Comparison of ENCODE assay signal across 1 cellular context in genomic region chr22:35450824-35451541, GRCh38.
TF ChIP-seq lines count a peak whose summit lies in the region.

No MANE protein-coding gene starts in this region.

TF ChIP-seq in WTC11, 78 proteins besides CTCF, POLR2A, EP300 and RAD21 (continued from another document):
- TF ChIP-seq, protein P1, sequence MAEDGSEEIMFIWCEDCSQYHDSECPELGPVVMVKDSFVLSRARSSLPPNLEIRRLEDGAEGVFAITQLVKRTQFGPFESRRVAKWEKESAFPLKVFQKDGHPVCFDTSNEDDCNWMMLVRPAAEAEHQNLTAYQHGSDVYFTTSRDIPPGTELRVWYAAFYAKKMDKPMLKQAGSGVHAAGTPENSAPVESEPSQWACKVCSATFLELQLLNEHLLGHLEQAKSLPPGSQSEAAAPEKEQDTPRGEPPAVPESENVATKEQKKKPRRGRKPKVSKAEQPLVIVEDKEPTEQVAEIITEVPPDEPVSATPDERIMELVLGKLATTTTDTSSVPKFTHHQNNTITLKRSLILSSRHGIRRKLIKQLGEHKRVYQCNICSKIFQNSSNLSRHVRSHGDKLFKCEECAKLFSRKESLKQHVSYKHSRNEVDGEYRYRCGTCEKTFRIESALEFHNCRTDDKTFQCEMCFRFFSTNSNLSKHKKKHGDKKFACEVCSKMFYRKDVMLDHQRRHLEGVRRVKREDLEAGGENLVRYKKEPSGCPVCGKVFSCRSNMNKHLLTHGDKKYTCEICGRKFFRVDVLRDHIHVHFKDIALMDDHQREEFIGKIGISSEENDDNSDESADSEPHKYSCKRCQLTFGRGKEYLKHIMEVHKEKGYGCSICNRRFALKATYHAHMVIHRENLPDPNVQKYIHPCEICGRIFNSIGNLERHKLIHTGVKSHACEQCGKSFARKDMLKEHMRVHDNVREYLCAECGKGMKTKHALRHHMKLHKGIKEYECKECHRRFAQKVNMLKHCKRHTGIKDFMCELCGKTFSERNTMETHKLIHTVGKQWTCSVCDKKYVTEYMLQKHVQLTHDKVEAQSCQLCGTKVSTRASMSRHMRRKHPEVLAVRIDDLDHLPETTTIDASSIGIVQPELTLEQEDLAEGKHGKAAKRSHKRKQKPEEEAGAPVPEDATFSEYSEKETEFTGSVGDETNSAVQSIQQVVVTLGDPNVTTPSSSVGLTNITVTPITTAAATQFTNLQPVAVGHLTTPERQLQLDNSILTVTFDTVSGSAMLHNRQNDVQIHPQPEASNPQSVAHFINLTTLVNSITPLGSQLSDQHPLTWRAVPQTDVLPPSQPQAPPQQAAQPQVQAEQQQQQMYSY (CRISPR knock-in tag; IDR thresholded peaks at IDR 0.05) = 0 out of 2 replicates have a peak, but pooled peaks have one; percentile 15
